Comparison of ENCODE assay signal across 16 cellular contexts in the genomic region with DNA sequence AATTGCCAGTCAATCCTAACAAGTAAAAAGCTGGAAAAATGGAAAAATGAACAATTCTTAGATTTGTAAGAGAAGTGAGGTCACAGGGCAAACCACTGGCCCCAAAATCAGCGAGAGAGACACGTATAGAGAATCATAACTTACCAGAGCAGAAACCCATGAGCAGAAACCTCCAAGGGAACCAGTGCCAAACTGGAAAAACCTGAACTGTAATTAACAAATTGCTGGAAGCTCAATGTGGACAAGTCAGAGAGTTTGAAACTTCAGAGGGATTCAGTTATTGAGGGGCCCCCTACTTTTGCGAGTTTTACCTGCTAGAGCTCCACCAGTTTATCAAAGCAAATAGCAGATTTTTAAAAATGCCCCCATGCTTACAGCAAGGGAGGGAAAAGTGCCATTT.
DNase-seq lines count a peak whose midpoint lies in the region; ATAC-seq and TF ChIP-seq lines count a peak whose summit lies in the region.
"Had no signal": no experiment of that assay in that cellular context is flagged by ENCODE, and none has a peak within 500 bp of the region (broad histone marks: within the 10 kb centered on the region; RNA-seq: fewer than 3 reads in every experiment).

No MANE protein-coding gene starts in this region.

- H3K4me2 ChIP-seq in mesendoderm (ENCODE audit: low read length) = no peak overlapping the region
- H3K4me2 ChIP-seq in GM23248 (ENCODE audit: unreplicated experiment) = no peak overlapping the region

- no peak overlapping the region for H3K23ac ChIP-seq in mesendoderm (ENCODE audit: low read length)

- H3K79me1 ChIP-seq in mesendoderm (ENCODE audit: low read length) = no peaks in the 10 kb centered on the region

- H3K27me3 ChIP-seq in mesendoderm (ENCODE audit: insufficient read depth, low read length, poor library complexity) = no peaks in the 10 kb centered on the region
- H3K27me3 ChIP-seq in spleen (replicated peaks in 1 of 7) = no peaks in the 10 kb centered on the region
- 0 out of 2 replicates have a peak, but pooled peaks cover 7% of the 10 kb centered on the region for H3K27me3 ChIP-seq in GM23248 (replicated peaks; ENCODE audit: insufficient read depth)

- H3K4me3 ChIP-seq in epithelial cell of esophagus (ENCODE audit: low read length) (no peak overlapping the region), mesendoderm (ENCODE audit: low read length) (no peak overlapping the region), spleen (no peak overlapping the region), GM23248 (no peak overlapping the region)

- no peaks in the 10 kb centered on the region for H3F3A ChIP-seq in GM23248 (ENCODE audit: insufficient read depth)

- H2BK120ac ChIP-seq in mesendoderm (ENCODE audit: low read depth, low read length) = no peak overlapping the region

- H3K9ac ChIP-seq in mesendoderm (ENCODE audit: low read length) (no peak overlapping the region), GM23248 (no peak overlapping the region)

- DNase-seq in ELF-1 (ENCODE audit: low read depth, low spot score) (peak; percentile 71), epithelial cell of esophagus (ENCODE audit: low read depth) (peak; percentile 50), mesendoderm (peak; percentile 0), spleen (no peak), GM23248 (no peak)
- no peak for DNase-seq in activated CD8-positive, alpha-beta memory T cell treated with anti-CD3 and anti-CD28 coated beads for 24 hours
- DNase-seq: ACHN; CD4-positive, alpha-beta memory T cell; DMS153; DMS79 treated with DMSO at 0.1 percent for 48 hours; EL; GDM1; H7 had no signal

- no CpG with 5 or more reads among the region's 3 CpGs for WGBS in mesendoderm (ENCODE audit: extremely low coverage, insufficient coverage, low lambda C conversion rate)
- WGBS in spleen, 5 donors = 82 to 92% (median 89%) methylated on average over 3 of the region's 3 CpGs
- WGBS in GM23248 (ENCODE audit: low coverage in 1 of 2, low lambda C conversion rate in 2 of 2, missing lambda C conversion rate in 2 of 2), 2 experiments = 62 to 71% methylated on average over 3 of the region's 3 CpGs

- H3K79me2 ChIP-seq in mesendoderm (ENCODE audit: control insufficient read depth, insufficient read depth, low read length) (no peaks in the 10 kb centered on the region), GM23248 (ENCODE audit: insufficient read depth) (no peaks in the 10 kb centered on the region)

- no peaks in the 10 kb centered on the region for H4K20me1 ChIP-seq in GM23248 (ENCODE audit: insufficient read depth)

- peak overlapping the region; percentile 12 for H3K4ac ChIP-seq in mesendoderm (ENCODE audit: low read depth, low read length)

- no peaks in the 10 kb centered on the region for H3K4me1 ChIP-seq in mesendoderm (ENCODE audit: control insufficient read depth, low read depth, low read length)
- no peaks in the 10 kb centered on the region for H3K4me1 ChIP-seq in spleen
- H3K4me1 ChIP-seq in GM23248 (ENCODE audit: insufficient read depth) = no peaks in the 10 kb centered on the region

- TF ChIP-seq CTCF in epithelial cell of esophagus (IDR thresholded peaks at IDR 0.05; ENCODE audit: insufficient read depth, low read depth, low read length, missing control alignments) = no peak
- TF ChIP-seq CTCF in spleen (IDR thresholded peaks at IDR 0.05 in 8 of 11, conservative IDR thresholded peaks at IDR 0.05 in 3 of 11) = no peak

- no peak overlapping the region for H4K5ac ChIP-seq in mesendoderm (ENCODE audit: low read length)

- no peak overlapping the region for H4K8ac ChIP-seq in mesendoderm (ENCODE audit: low read depth, low read length)

- no peak overlapping the region for H3K56ac ChIP-seq in mesendoderm (ENCODE audit: low read length)

- H3K36me3 ChIP-seq in mesendoderm (ENCODE audit: control insufficient read depth, insufficient read depth, low read length) = no peaks in the 10 kb centered on the region
- H3K36me3 ChIP-seq in spleen = no peaks in the 10 kb centered on the region
- no peaks in the 10 kb centered on the region for H3K36me3 ChIP-seq in GM23248 (ENCODE audit: low read depth)

- H3K9me2 ChIP-seq in GM23248 (ENCODE audit: insufficient read depth) = no peaks in the 10 kb centered on the region

- H2BK15ac ChIP-seq in mesendoderm (replicated peaks; ENCODE audit: low read depth) = no peak overlapping the region

- intact Hi-C loops in spleen (cut with DNase I; ENCODE audit: low total_unique reads) = no loop called here

- TF ChIP-seq POLR2A in spleen (IDR thresholded peaks at IDR 0.05) = no peak

- in situ Hi-C loops in GM23248 (cut with MboI) = no loop called here

- H2BK5ac ChIP-seq in mesendoderm (ENCODE audit: low read length) = no peak overlapping the region

- H3K27ac ChIP-seq in mesendoderm (ENCODE audit: low read depth, low read length) = no peak overlapping the region
- peak overlapping the region in 5 of 8 donors; percentile 7 to 66 (median 42) for H3K27ac ChIP-seq in spleen
- no peak overlapping the region for H3K27ac ChIP-seq in GM23248
- H3K27ac ChIP-seq: C4-2B had no signal

- no peak overlapping the region for H3K18ac ChIP-seq in mesendoderm (ENCODE audit: low read length)

- no peak overlapping the region for H2AFZ ChIP-seq in GM23248

- H3K9me3 ChIP-seq in spleen = peaks cover 0 to 8% (median 0%) of the 10 kb centered on the region in 8 donors
- H3K9me3 ChIP-seq in GM23248 (ENCODE audit: low read depth) = no peaks in the 10 kb centered on the region

- H2AK5ac ChIP-seq in mesendoderm (ENCODE audit: low read length) = no peak overlapping the region

- ATAC-seq in GM21825 (IDR thresholded peaks at IDR 0.05; ENCODE audit: unreplicated experiment) = no peak
- ATAC-seq in HG03460 (IDR thresholded peaks at IDR 0.05; ENCODE audit: unreplicated experiment) = no peak

Comparison
In these comparisons a context has a peak if more than half of its experiments do, and no peak if none do; other contexts are left out.
1. DNase-seq: peak in ELF-1 (single experiment), epithelial cell of esophagus (single experiment) and mesendoderm (single experiment); none in spleen (single experiment), GM23248 (single experiment) and activated CD8-positive, alpha-beta memory T cell treated with anti-CD3 and anti-CD28 coated beads for 24 hours (single experiment).
2. H3K27ac ChIP-seq: peak in spleen (5 of 8); none in mesendoderm (single experiment) and GM23248 (single experiment).